ENCODE assay signal across 21 cellular contexts in the genomic region with DNA sequence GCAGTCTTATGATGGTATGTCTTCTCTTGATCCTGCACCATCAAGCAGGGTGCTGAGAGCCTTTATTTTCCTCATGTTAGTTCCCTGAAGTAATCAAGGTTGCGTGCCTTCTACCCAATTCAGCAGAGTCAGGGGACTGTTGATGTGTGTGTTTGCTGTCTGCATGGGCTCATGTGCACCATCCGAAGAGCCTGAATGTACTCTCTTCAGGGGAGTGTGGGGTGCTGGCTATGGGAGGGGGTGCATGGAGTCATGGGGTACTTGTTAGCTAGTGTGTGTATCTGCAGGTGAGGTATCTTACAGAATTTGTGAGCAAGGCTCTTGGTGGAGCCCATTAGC.
"Had no signal": no experiment of that assay in that cellular context is flagged by ENCODE, and none has a peak within 500 bp of the region (broad histone marks: within the 10 kb centered on the region; RNA-seq: fewer than 3 reads in every experiment).

No MANE protein-coding gene starts in this region.

- H3K27me3 ChIP-seq: SJSA1 had no signal

- H3K4me1 ChIP-seq: SJSA1 had no signal

- H3K4me3 ChIP-seq: SJSA1, SK-N-MC had no signal

- H3K27ac ChIP-seq: SJSA1, SK-N-MC had no signal

- DNase-seq: KBM-7, MV-4-11, NCI-H1048, NCI-H1105, NCI-H1417 treated with DMSO at 0.1 percent for 48 hours, NCI-H146, NCI-H1694 treated with DMSO at 0.1 percent for 48 hours, NCI-H1930, NCI-H2081, NCI-H2107, NCI-H226, NCI-H446, NCI-H510A, NCI-H524 treated with DMSO at 0.1 percent for 48 hours, NCI-H69, NCI-H774, Right ventricle myocardium superior, RPMI8226, SIG-M5 had no signal

- H3K9me3 ChIP-seq: SJSA1 had no signal

- H3K36me3 ChIP-seq: SJSA1 had no signal
